Comparison of ENCODE assay signal across 15 cellular contexts in the genomic region with DNA sequence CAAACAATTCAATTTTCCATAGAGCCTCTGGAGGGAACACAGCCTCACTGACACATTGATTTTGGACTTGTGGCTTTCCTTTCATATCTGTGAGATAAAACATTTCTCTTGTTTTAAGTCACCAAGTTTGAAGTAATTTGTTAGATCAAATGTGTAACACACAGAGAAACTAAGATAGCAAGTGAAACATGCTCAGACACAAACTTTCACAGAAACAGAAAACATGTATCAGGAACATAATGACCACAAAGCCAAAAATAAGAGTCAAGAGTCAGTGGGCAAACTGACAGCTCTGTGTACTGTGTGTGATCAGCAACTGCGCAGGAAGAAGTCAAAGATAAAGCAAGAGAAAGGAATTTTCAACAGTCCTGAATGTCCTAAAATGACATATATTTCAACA.
DNase-seq lines count a peak whose midpoint lies in the region; ATAC-seq lines count a peak whose summit lies in the region.
"Had no signal": no experiment of that assay in that cellular context is flagged by ENCODE, and none has a peak within 500 bp of the region (broad histone marks: within the 10 kb centered on the region; RNA-seq: fewer than 3 reads in every experiment).

No MANE protein-coding gene starts in this region.

- intact Hi-C loops in posterior vena cava (cut with DNase I): no loop called here

- no peak for DNase-seq in GF-D8 (lab: John Stamatoyannopoulos, UW)
- DNase-seq in posterior vena cava (ENCODE audit: low spot score): no peak
- no peak for DNase-seq in activated T-cell treated with anti-CD3 and anti-CD28 coated beads, Interleukin-2, amount 50 U/mL, for 48 hours
- no peak for DNase-seq in activated effector memory CD4-positive, alpha-beta T cell treated with anti-CD3 and anti-CD28 coated beads, Interleukin-2, amount 50 U/mL, for 16 hours
- DNase-seq: amniotic stem cell; C1 segment of cervical spinal cord; mammary epithelial cell; NCI-H1436; ovary; stimulated activated CD4-positive, alpha-beta T cell treated with anti-CD3 and anti-CD28 coated beads, Interleukin-2, amount 100 ng/mL, for 48 hours had no signal

- ATAC-seq in GM18511 (IDR thresholded peaks at IDR 0.05; ENCODE audit: unreplicated experiment) (peak; percentile 98), GM21367 (IDR thresholded peaks at IDR 0.05; ENCODE audit: unreplicated experiment) (peak; percentile 98), HG02943 (IDR thresholded peaks at IDR 0.05; ENCODE audit: low read depth, unreplicated experiment) (peak; percentile 90), HG03575 (IDR thresholded peaks at IDR 0.05; ENCODE audit: extremely low read depth, insufficient number of reproducible peaks, low FRiP score, unreplicated experiment) (peak; percentile 98)
- ATAC-seq: gastroesophageal sphincter had no signal
